In the genomic region with DNA sequence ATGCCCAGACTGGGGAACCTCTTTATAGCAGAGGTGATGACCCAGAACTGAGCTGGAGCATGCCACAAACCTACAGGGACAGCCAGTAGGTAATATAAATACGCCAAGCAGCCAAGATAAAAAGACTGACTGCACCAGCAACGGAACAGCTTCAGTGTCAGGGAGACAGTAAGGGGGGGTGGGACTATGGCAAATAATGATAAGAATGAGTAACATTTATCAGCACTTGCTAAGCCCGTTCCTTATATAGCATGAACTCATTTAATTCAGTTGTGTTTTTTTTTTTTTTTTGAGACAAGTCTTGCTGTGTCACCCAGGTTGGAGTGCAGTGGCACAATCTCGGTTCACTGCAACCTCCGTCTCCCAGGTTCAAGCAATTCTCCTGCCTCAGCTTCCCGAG, we compare ENCODE assay signal across 1 cellular context.
A peak's percentile ranks its signal among the peaks of the same experiment; 100 is the strongest.
TF ChIP-seq lines count a peak whose summit lies in the region.
"Not testable (repeated sequence)": the region's sequence is repeated elsewhere in the genome, so short reads cannot be mapped to it uniquely, and the experiment has no call there.

No MANE protein-coding gene starts in this region.

TF ChIP-seq in K562, 482 proteins besides CTCF, POLR2A, EP300 and RAD21 (continued from another document):
- TF ChIP-seq, protein P1, sequence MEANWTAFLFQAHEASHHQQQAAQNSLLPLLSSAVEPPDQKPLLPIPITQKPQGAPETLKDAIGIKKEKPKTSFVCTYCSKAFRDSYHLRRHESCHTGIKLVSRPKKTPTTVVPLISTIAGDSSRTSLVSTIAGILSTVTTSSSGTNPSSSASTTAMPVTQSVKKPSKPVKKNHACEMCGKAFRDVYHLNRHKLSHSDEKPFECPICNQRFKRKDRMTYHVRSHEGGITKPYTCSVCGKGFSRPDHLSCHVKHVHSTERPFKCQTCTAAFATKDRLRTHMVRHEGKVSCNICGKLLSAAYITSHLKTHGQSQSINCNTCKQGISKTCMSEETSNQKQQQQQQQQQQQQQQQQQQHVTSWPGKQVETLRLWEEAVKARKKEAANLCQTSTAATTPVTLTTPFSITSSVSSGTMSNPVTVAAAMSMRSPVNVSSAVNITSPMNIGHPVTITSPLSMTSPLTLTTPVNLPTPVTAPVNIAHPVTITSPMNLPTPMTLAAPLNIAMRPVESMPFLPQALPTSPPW (CRISPR knock-in tag; IDR thresholded peaks at IDR 0.05): peak; percentile 76
- TF ChIP-seq TEAD4 (IDR thresholded peaks at IDR 0.05; ENCODE audit: low read length) (peak; percentile 49; the same call in 1 of the 2 replicates), TBL1XR1 (IDR thresholded peaks at IDR 0.05; ENCODE audit: low read length in 2 of 2) (peak in 1 of 2 experiments; percentile 20; a peak in 1 of 4 replicates), RCOR1 (IDR thresholded peaks at IDR 0.05; ENCODE audit: borderline replicate concordance in 1 of 2, low read depth in 2 of 2, low read length in 2 of 2) (0 out of 4 replicates have a peak, but pooled peaks of 1 of the 2 experiments have one; percentile 23), NFE2 (IDR thresholded peaks at IDR 0.05; ENCODE audit: low read depth) (peak; percentile 62), MYNN (IDR thresholded peaks at IDR 0.05) (0 out of 2 replicates have a peak, but pooled peaks have one; percentile 37), ZKSCAN1 (IDR thresholded peaks at IDR 0.05; ENCODE audit: low read depth, low read length) (0 out of 2 replicates have a peak, but pooled peaks have one; percentile 37), ARID1B (IDR thresholded peaks at IDR 0.05) (peak; percentile 78), MAFG (tag; conservative IDR thresholded peaks at IDR 0.05) (0 out of 2 replicates have a peak, but pooled peaks have one; percentile 11), ARID3A (IDR thresholded peaks at IDR 0.05; ENCODE audit: borderline replicate concordance, low read depth, low read length) (peak; percentile 74; the same call in 1 of the 2 replicates), ZFP36 (IDR thresholded peaks at IDR 0.05; ENCODE audit: low read depth, low read length, partially characterized antibody) (peak; percentile 44)
- TF ChIP-seq TEAD4 (CRISPR knock-in tag; IDR thresholded peaks at IDR 0.05; ENCODE audit: borderline replicate concordance); MYNN (CRISPR knock-in tag; IDR thresholded peaks at IDR 0.05): not testable (repeated sequence)
